1 cellular context compared by ENCODE assay signal in genomic region chr7:134431805-134432204, GRCh38.
TF ChIP-seq lines count a peak whose summit lies in the region.

No MANE protein-coding gene starts in this region.

TF ChIP-seq in HCT116, 20 proteins besides CTCF, POLR2A, EP300 and RAD21 (continued from another document):
- TF ChIP-seq ZBTB33 (IDR thresholded peaks at IDR 0.05; ENCODE audit: extremely low read depth, insufficient replicate concordance, low read length) = no peak
- no peak for TF ChIP-seq FOSL1 (IDR thresholded peaks at IDR 0.05; ENCODE audit: low read depth)
- TF ChIP-seq POLR2AphosphoS5 (IDR thresholded peaks at IDR 0.05; ENCODE audit: low read depth, low read length) = no peak
- TF ChIP-seq EGR1 (IDR thresholded peaks at IDR 0.05; ENCODE audit: low read depth) = no peak
- no peak for TF ChIP-seq ELF1 (IDR thresholded peaks at IDR 0.05; ENCODE audit: borderline replicate concordance, low read depth)
